ENCODE assay signal across 8 cellular contexts in the genomic region with DNA sequence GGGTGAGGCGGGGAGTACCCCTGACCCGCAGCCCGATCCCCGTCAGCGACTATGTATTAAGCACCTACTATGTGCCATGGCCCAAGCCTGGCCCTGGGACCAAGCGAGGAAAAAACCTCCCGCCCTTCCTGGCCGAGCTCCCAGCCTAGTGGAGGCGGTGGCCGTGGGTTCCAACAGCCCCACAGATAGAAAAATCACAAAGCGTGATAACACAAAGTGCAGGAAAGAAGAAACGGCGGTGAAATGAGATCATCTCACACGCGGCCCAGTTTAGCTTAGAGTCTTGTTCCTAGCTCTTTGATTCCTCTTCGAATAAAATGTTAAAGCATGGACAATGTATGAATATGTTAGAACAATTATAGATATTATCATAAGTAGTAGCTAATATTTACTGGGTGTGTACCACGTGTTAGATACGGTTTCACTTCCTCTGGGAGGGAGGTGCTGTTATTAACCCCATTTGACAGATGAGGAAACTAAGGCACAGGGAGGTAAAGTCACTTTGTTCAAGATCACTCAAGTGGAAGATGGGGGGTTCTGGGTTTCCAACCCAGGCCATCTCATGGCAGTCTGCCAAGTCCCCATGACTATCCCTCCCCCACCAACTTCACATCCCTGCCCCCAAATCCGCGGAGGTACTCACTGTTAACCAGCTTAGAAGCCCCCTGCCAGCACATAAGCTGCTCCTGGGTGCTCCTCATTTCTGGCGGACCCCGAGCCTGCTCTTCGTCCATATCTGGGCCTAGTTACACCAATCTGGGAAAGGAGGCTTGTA. TPM values are rescaled to one million over a fixed set of nuclear protein-coding genes. Genes with fewer than 3 reads are reported as not detected.
A peak's percentile ranks its signal among the peaks of the same experiment; 100 is the strongest.
DNase-seq lines count a peak whose midpoint lies in the region; ATAC-seq lines count a peak whose summit lies in the region.

No MANE protein-coding gene starts in this region.

- peaks cover 0 to 2% of the 10 kb centered on the region in 2 donors for H3K36me3 Mint-ChIP-seq in CD4-positive, alpha-beta memory T cell
- no peaks in the 10 kb centered on the region for H3K36me3 Mint-ChIP-seq in activated T-helper 2 cell treated with anti-CD3 and anti-CD28 coated beads, Interferon-gamma antibody, Interleukin-2, Interleukin-4, amounts not matched to agents 10 μg/mL and 5 μg/mL and 100 μg/mL, durations not matched to agents 14 hours and 24 hours and 36 hours (ENCODE audit: low read depth)
- no peaks in the 10 kb centered on the region for H3K36me3 Mint-ChIP-seq in naive B cell

- CTCF ChIA-PET in CD4-positive, alpha-beta memory T cell (lab: Charles Lee; ENCODE audit: partially characterized antibody) = interaction anchor here (0.6 to 5.6 kb wide), 37 partner anchors 11 to 501 kb away, joined by 3 to 90 read pairs (median 5); partner anchors contain the start of genes FXYD3 and FXYD5

- no peaks in the 10 kb centered on the region for H3K9me3 ChIP-seq in CD4-positive, alpha-beta memory T cell (ENCODE audit: control insufficient read depth in 1 of 2, low read length in 2 of 2)

- peak overlapping the region; percentile 24 to 75 for H3K4me3 ChIP-seq in CD4-positive, alpha-beta memory T cell (ENCODE audit: low read length in 2 of 2)

- POLR2A ChIA-PET in CD4-positive, alpha-beta memory T cell (lab: Charles Lee; ENCODE audit: partially characterized antibody) = interaction anchor here (0.6 to 6.8 kb wide), 26 partner anchors 13 to 408 kb away, joined by 3 to 112 read pairs (median 4); partner anchors contain the start of genes FAM187B, FXYD5, USF2 and ZNF181

- ATAC-seq in HG03571 (IDR thresholded peaks at IDR 0.05; ENCODE audit: unreplicated experiment) (peak; percentile 12), naive B cell (ENCODE audit: low read depth in 2 of 2) (peak; percentile 24 to 31), GM18498 (IDR thresholded peaks at IDR 0.05; ENCODE audit: unreplicated experiment) (no peak)

- peak overlapping the region; percentile 82 to 96 (median 88) for H3K4me3 Mint-ChIP-seq in CD4-positive, alpha-beta memory T cell
- H3K4me3 Mint-ChIP-seq in activated T-helper 2 cell treated with anti-CD3 and anti-CD28 coated beads, Interferon-gamma antibody, Interleukin-2, Interleukin-4, amounts not matched to agents 10 μg/mL and 5 μg/mL and 100 μg/mL, durations not matched to agents 14 hours and 24 hours and 36 hours (ENCODE audit: low read depth) = peak overlapping the region; percentile 74
- peak overlapping the region; percentile 78 to 92 (median 88) for H3K4me3 Mint-ChIP-seq in naive B cell

- peaks cover 0 to 1% (median 0%) of the 10 kb centered on the region in 8 donors for H3K9me3 Mint-ChIP-seq in CD4-positive, alpha-beta memory T cell
- no peaks in the 10 kb centered on the region for H3K9me3 Mint-ChIP-seq in activated T-helper 2 cell treated with anti-CD3 and anti-CD28 coated beads, Interferon-gamma antibody, Interleukin-2, Interleukin-4, amounts not matched to agents 10 μg/mL and 5 μg/mL and 100 μg/mL, durations not matched to agents 14 hours and 24 hours and 36 hours
- no peaks in the 10 kb centered on the region for H3K9me3 Mint-ChIP-seq in naive B cell

- DNase-seq in CD4-positive, alpha-beta memory T cell = peak in 2 of 5 donors; percentile 22 to 67
- DNase-seq in activated T-helper 2 cell treated with anti-CD3 and anti-CD28 coated beads, Interferon-gamma antibody, Interleukin-2, Interleukin-4, amounts not matched to agents 10 μg/mL and 5 μg/mL and 100 μg/mL, durations not matched to agents 14 hours and 24 hours and 36 hours (ENCODE audit: low spot score) = no peak
- DNase-seq in naive B cell (peak; percentile 22), NCI-H146 (lab: John Stamatoyannopoulos, UW) (no peak), cerebellum (ENCODE audit: low spot score) (no peak)
- no peak for DNase-seq in effector CD8-positive, alpha-beta T cell (lab: John Stamatoyannopoulos, UW)

- peaks cover 46% of the 10 kb centered on the region for H3K4me1 ChIP-seq in CD4-positive, alpha-beta memory T cell (ENCODE audit: insufficient read depth, low read length)

- peak overlapping the region; percentile 88 to 96 (median 90) for H3K27ac Mint-ChIP-seq in CD4-positive, alpha-beta memory T cell
- peak overlapping the region; percentile 59 for H3K27ac Mint-ChIP-seq in activated T-helper 2 cell treated with anti-CD3 and anti-CD28 coated beads, Interferon-gamma antibody, Interleukin-2, Interleukin-4, amounts not matched to agents 10 μg/mL and 5 μg/mL and 100 μg/mL, durations not matched to agents 14 hours and 24 hours and 36 hours
- peak overlapping the region; percentile 69 to 96 (median 88) for H3K27ac Mint-ChIP-seq in naive B cell

- no peaks in the 10 kb centered on the region for H3K36me3 ChIP-seq in CD4-positive, alpha-beta memory T cell (ENCODE audit: insufficient read depth, low read length)

- no peak overlapping the region for H3K27ac ChIP-seq in CD4-positive, alpha-beta memory T cell (ENCODE audit: low read depth, low read length)

- H3K27me3 Mint-ChIP-seq in CD4-positive, alpha-beta memory T cell = no peaks in the 10 kb centered on the region
- peaks cover 31% of the 10 kb centered on the region for H3K27me3 Mint-ChIP-seq in activated T-helper 2 cell treated with anti-CD3 and anti-CD28 coated beads, Interferon-gamma antibody, Interleukin-2, Interleukin-4, amounts not matched to agents 10 μg/mL and 5 μg/mL and 100 μg/mL, durations not matched to agents 14 hours and 24 hours and 36 hours (ENCODE audit: low read depth)
- H3K27me3 Mint-ChIP-seq in naive B cell = peaks cover 0 to 16% (median 8%) of the 10 kb centered on the region in 3 donors

- H3K27me3 ChIP-seq in CD4-positive, alpha-beta memory T cell (ENCODE audit: insufficient read depth, low read length) = no peaks in the 10 kb centered on the region

- intact Hi-C loops in CD4-positive, alpha-beta memory T cell (cut with micrococcal nuclease) = loop anchor here (1.0 to 10.0 kb wide), 9 partner anchors 11 to 203 kb away; partner anchors contain the start of genes FFAR1, FXYD3, LSR and USF2
- intact Hi-C loops in activated T-helper 2 cell treated with anti-CD3 and anti-CD28 coated beads, Interferon-gamma antibody, Interleukin-2, Interleukin-4, amounts not matched to agents 10 μg/mL and 5 μg/mL and 100 μg/mL, durations not matched to agents 14 hours and 24 hours and 36 hours (cut with micrococcal nuclease) = loop anchor here (1.0 to 5.0 kb wide), 2 partner anchors 18 to 125 kb away; partner anchors contain the start of gene USF2

- H3K4me1 Mint-ChIP-seq in CD4-positive, alpha-beta memory T cell = peaks cover 28 to 54% (median 41%) of the 10 kb centered on the region in 4 donors
- peaks cover 21% of the 10 kb centered on the region for H3K4me1 Mint-ChIP-seq in activated T-helper 2 cell treated with anti-CD3 and anti-CD28 coated beads, Interferon-gamma antibody, Interleukin-2, Interleukin-4, amounts not matched to agents 10 μg/mL and 5 μg/mL and 100 μg/mL, durations not matched to agents 14 hours and 24 hours and 36 hours (ENCODE audit: low read depth)
- peaks cover 30 to 50% (median 48%) of the 10 kb centered on the region in 3 donors for H3K4me1 Mint-ChIP-seq in naive B cell

RNA-seq across cellular contexts. Expression of gene FXYD7, which starts 1.2 kb away (rescaled TPM):
- total RNA-seq in CD4-positive, alpha-beta memory T cell = 10 to 100 TPM in 1 of 2 experiments, 1 to 10 TPM in 1; 9.6 to 10.1 TPM
- 10 to 100 TPM in 1 of 2 donors, 1 to 10 TPM in 1; 5.5 to 11.1 TPM for polyA plus RNA-seq in CD4-positive, alpha-beta memory T cell
- total RNA-seq in activated T-helper 2 cell treated with anti-CD3 and anti-CD28 coated beads, Interferon-gamma antibody, Interleukin-2, Interleukin-4, amounts not matched to agents 10 μg/mL and 5 μg/mL and 100 μg/mL, durations not matched to agents 14 hours and 24 hours and 36 hours = 0.28 TPM in 1 of 2 replicates, not detected in the other
- 1 to 10 TPM; 2.0 to 4.5 (median 3.4) TPM for polyA plus RNA-seq in naive B cell (ENCODE audit: low read depth in 6 of 6)
- 5.2 TPM for total RNA-seq in cerebellum

RNA-seq across cellular contexts. Expression of gene FXYD1, which starts 3.2 kb away (rescaled TPM):
- total RNA-seq in CD4-positive, alpha-beta memory T cell = 1 to 10 TPM; 3.6 to 4.4 TPM
- polyA plus RNA-seq in CD4-positive, alpha-beta memory T cell = 1 to 10 TPM in 1 of 2 donors, under 1 TPM in 1; 0.58 to 3.2 TPM
- 0.71 TPM in 1 of 2 replicates, not detected in the other for total RNA-seq in activated T-helper 2 cell treated with anti-CD3 and anti-CD28 coated beads, Interferon-gamma antibody, Interleukin-2, Interleukin-4, amounts not matched to agents 10 μg/mL and 5 μg/mL and 100 μg/mL, durations not matched to agents 14 hours and 24 hours and 36 hours
- polyA plus RNA-seq in naive B cell (ENCODE audit: low read depth in 6 of 6) = 1 to 10 TPM; 1.0 to 2.7 (median 1.2) TPM
- 1.5 TPM for total RNA-seq in cerebellum

RNA-seq across cellular contexts. Expression of gene LGI4, which starts 7.0 kb away (rescaled TPM):
- under 1 TPM; 0.72 to 0.81 TPM for total RNA-seq in CD4-positive, alpha-beta memory T cell
- polyA plus RNA-seq in CD4-positive, alpha-beta memory T cell = not detected
- total RNA-seq in activated T-helper 2 cell treated with anti-CD3 and anti-CD28 coated beads, Interferon-gamma antibody, Interleukin-2, Interleukin-4, amounts not matched to agents 10 μg/mL and 5 μg/mL and 100 μg/mL, durations not matched to agents 14 hours and 24 hours and 36 hours = 0.27 TPM in 1 of 2 replicates, not detected in the other
- not detected for polyA plus RNA-seq in naive B cell (ENCODE audit: low read depth in 6 of 6)
- total RNA-seq in cerebellum = 2.7 TPM

RNA-seq across cellular contexts. Expression of gene FXYD5, which starts 12.7 kb away (rescaled TPM):
- total RNA-seq in CD4-positive, alpha-beta memory T cell = 100 to 1,000 TPM; 473 to 484 TPM
- polyA plus RNA-seq in CD4-positive, alpha-beta memory T cell = 100 to 1,000 TPM; 452 to 833 TPM
- 257 and 271 TPM in 2 replicates for total RNA-seq in activated T-helper 2 cell treated with anti-CD3 and anti-CD28 coated beads, Interferon-gamma antibody, Interleukin-2, Interleukin-4, amounts not matched to agents 10 μg/mL and 5 μg/mL and 100 μg/mL, durations not matched to agents 14 hours and 24 hours and 36 hours
- polyA plus RNA-seq in naive B cell (ENCODE audit: low read depth in 6 of 6) = 100 to 1,000 TPM; 290 to 440 (median 351) TPM
- 1.00 TPM for total RNA-seq in cerebellum

RNA-seq across cellular contexts. Expression of gene FXYD3, which starts 26.2 kb away (rescaled TPM):
- total RNA-seq in CD4-positive, alpha-beta memory T cell = not detected
- not detected for polyA plus RNA-seq in CD4-positive, alpha-beta memory T cell
- total RNA-seq in activated T-helper 2 cell treated with anti-CD3 and anti-CD28 coated beads, Interferon-gamma antibody, Interleukin-2, Interleukin-4, amounts not matched to agents 10 μg/mL and 5 μg/mL and 100 μg/mL, durations not matched to agents 14 hours and 24 hours and 36 hours = not detected in 2 replicates
- polyA plus RNA-seq in naive B cell (ENCODE audit: low read depth in 6 of 6) = not detected
- 0.45 TPM for total RNA-seq in cerebellum
